ENCODE assay signal across 9 cellular contexts in genomic region chr9:93467462-93467861, GRCh38. TPM values are rescaled to one million over a fixed set of nuclear protein-coding genes. Genes with fewer than 3 reads are reported as not detected.
DNase-seq lines count a peak whose midpoint lies in the region.
"Had no signal": no experiment of that assay in that cellular context is flagged by ENCODE, and none has a peak within 500 bp of the region (broad histone marks: within the 10 kb centered on the region; RNA-seq: fewer than 3 reads in every experiment).

No MANE protein-coding gene starts in this region.

- no peaks in the 10 kb centered on the region for H3K9me3 Mint-ChIP-seq in activated naive CD8-positive, alpha-beta T cell (ENCODE audit: low read depth)

- no peaks in the 10 kb centered on the region for H3K9me3 ChIP-seq in muscle layer of duodenum (ENCODE audit: control insufficient read depth in 1 of 2, low read length in 2 of 2)
- H3K9me3 ChIP-seq: tibial artery had no signal

- DNase-seq in Caki2 (ENCODE audit: low read depth) (peak; percentile 37), LoVo (ENCODE audit: low spot score) (peak; percentile 54), EL (no peak), SHP77 treated with DMSO at 0.1 percent for 48 hours (lab: John Stamatoyannopoulos, UW) (no peak)
- DNase-seq in effector CD8-positive, alpha-beta T cell (lab: John Stamatoyannopoulos, UW) = no peak
- DNase-seq: tibial artery had no signal

- H3K36me3 ChIP-seq in muscle layer of duodenum (ENCODE audit: control insufficient read depth in 1 of 2, insufficient read depth in 2 of 2, low read length in 2 of 2) = peaks cover under 1 to 8% of the 10 kb centered on the region in 2 donors
- H3K36me3 ChIP-seq: cardiac muscle cell had no signal

- in situ Hi-C loops in Caki2 (cut with HindIII; ENCODE audit: low pct_unique_long_range_greater_than_20kb, low sequenced_read_pairs) = no loop called here

- H3K27ac Mint-ChIP-seq in activated naive CD8-positive, alpha-beta T cell = peak overlapping the region; percentile 69

- peaks cover 85% of the 10 kb centered on the region for H3K4me1 Mint-ChIP-seq in activated naive CD8-positive, alpha-beta T cell (ENCODE audit: low read depth)

- H3K27ac ChIP-seq in muscle layer of duodenum (ENCODE audit: low read length) = peak overlapping the region; percentile 35
- H3K27ac ChIP-seq: cardiac muscle cell, tibial artery had no signal

- H3K27me3 ChIP-seq in muscle layer of duodenum (ENCODE audit: low read depth, low read length) = no peaks in the 10 kb centered on the region
- H3K27me3 ChIP-seq: cardiac muscle cell, tibial artery had no signal

- no peaks in the 10 kb centered on the region for H3K27me3 Mint-ChIP-seq in activated naive CD8-positive, alpha-beta T cell

- no peak overlapping the region for H3K4me3 ChIP-seq in muscle layer of duodenum (ENCODE audit: low read depth in 1 of 2, low read length in 2 of 2)
- H3K4me3 ChIP-seq: cardiac muscle cell, tibial artery had no signal

- peaks cover 31 to 46% of the 10 kb centered on the region in 2 donors for H3K4me1 ChIP-seq in muscle layer of duodenum (ENCODE audit: control insufficient read depth in 1 of 2, insufficient read depth in 2 of 2, low read length in 2 of 2)

- peaks cover 13% of the 10 kb centered on the region for H3K36me3 Mint-ChIP-seq in activated naive CD8-positive, alpha-beta T cell

- H3K4me3 Mint-ChIP-seq in activated naive CD8-positive, alpha-beta T cell = peak overlapping the region; percentile 56

RNA-seq across cellular contexts. Expression of gene FAM120AOS, which starts 14.1 kb away (rescaled TPM):
- total RNA-seq in Caki2 (2014; rRNA removed; shearing (Covaris generic); ENCODE audit: low replicate concordance) = 63.1 and 74.6 TPM in 2 replicates

RNA-seq across cellular contexts. Expression of gene FAM120A, which starts 16.0 kb away (rescaled TPM):
- total RNA-seq in Caki2 (2014; rRNA removed; shearing (Covaris generic); ENCODE audit: low replicate concordance) = 31.5 and 37.2 TPM in 2 replicates

Comparison
In these comparisons a context has a peak if more than half of its experiments do, and no peak if none do; other contexts are left out.
1. DNase-seq: peak in Caki2 (single experiment) and LoVo (single experiment); none in EL (single experiment), effector CD8-positive, alpha-beta T cell (single experiment) and SHP77 treated with DMSO at 0.1 percent for 48 hours (single experiment).